ENCODE assay signal across 20 cellular contexts in the genomic region with DNA sequence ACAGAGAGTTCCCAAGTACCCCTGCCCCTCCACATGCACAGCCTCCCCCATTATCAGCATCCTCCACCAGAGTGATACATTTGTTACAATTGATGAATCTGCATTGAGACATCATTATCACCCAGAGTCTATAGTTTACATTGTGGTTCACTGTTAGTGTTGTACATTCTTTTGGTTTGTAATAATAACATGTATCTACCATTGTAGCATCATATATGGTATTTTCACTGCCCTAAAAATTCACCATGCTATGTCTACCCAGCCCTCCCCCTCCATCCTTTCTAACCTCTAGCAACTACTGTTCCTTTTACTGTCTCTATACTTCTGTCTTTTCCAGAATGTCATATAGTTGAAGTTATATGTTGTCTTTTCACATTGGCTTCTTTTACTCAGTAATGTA.
DNase-seq lines count a peak whose midpoint lies in the region; ATAC-seq and TF ChIP-seq lines count a peak whose summit lies in the region.
"Had no signal": no experiment of that assay in that cellular context is flagged by ENCODE, and none has a peak within 500 bp of the region (broad histone marks: within the 10 kb centered on the region; RNA-seq: fewer than 3 reads in every experiment).

No MANE protein-coding gene starts in this region.

- DNase-seq in HCEC 1CT: peak; percentile 66
- no peak for DNase-seq in OCI-LY7 (ENCODE audit: low spot score)
- DNase-seq in fibroblast of villous mesenchyme (ENCODE audit: low read depth): peak; percentile 3
- DNase-seq in mesenchymal stem cell: peak; percentile 62
- DNase-seq in foreskin keratinocyte: no peak
- no peak for DNase-seq in effector memory CD4-positive, alpha-beta T cell
- DNase-seq in mesothelial cell of epicardium (ENCODE audit: low spot score in 2 of 2, unreplicated experiment in 2 of 2): no peak
- DNase-seq: AML-193; Caco-2; Calu3; CD4-positive, alpha-beta T cell; CD8-positive, alpha-beta T cell; DMS79 treated with DMSO at 0.1 percent for 48 hours; GF-D8 had no signal

- H3K4me1 ChIP-seq in OCI-LY7 (ENCODE audit: insufficient read depth, low read length, poor library complexity, severe bottlenecking): no peaks in the 10 kb centered on the region
- no peaks in the 10 kb centered on the region for H3K4me1 ChIP-seq in mesenchymal stem cell (ENCODE audit: control insufficient read depth, insufficient read depth, low read depth, low read length)
- H3K4me1 ChIP-seq in foreskin keratinocyte: no peaks in the 10 kb centered on the region
- H3K4me1 ChIP-seq in effector memory CD4-positive, alpha-beta T cell (ENCODE audit: control insufficient read depth, insufficient read depth, low read length, poor library complexity, severe bottlenecking): no peaks in the 10 kb centered on the region
- H3K4me1 ChIP-seq: A549; BLaER1 treated with 17β-estradiol and CSF1 and Interleukin-3, amounts not matched to agents 10 nM and 100 nM; Caco-2 had no signal

- H3K27ac Mint-ChIP-seq in mesothelial cell of epicardium: no peak overlapping the region
- H3K27ac Mint-ChIP-seq: B cell; CD4-positive, alpha-beta T cell; CD8-positive, alpha-beta T cell had no signal

- H2BK15ac ChIP-seq in mesenchymal stem cell (ENCODE audit: low read depth, poor library complexity, severe bottlenecking): no peak overlapping the region

- no peak for TF ChIP-seq CTCF in OCI-LY7 (conservative IDR thresholded peaks at IDR 0.05; ENCODE audit: low read length)
- no peak for TF ChIP-seq CTCF in fibroblast of villous mesenchyme (IDR thresholded peaks at IDR 0.05; ENCODE audit: insufficient read depth, low read depth, low read length)
- TF ChIP-seq CTCF in foreskin keratinocyte (conservative IDR thresholded peaks at IDR 0.05): no peak
- TF ChIP-seq CTCF in mesothelial cell of epicardium (IDR thresholded peaks at IDR 0.05; ENCODE audit: unreplicated experiment): no peak

- peaks cover 7% of the 10 kb centered on the region for H3K9me3 Mint-ChIP-seq in mesothelial cell of epicardium
- H3K9me3 Mint-ChIP-seq: CD4-positive, alpha-beta T cell had no signal

- H2BK5ac ChIP-seq in mesenchymal stem cell (ENCODE audit: low read depth, low read length, poor library complexity, severe bottlenecking): no peak overlapping the region

- H3K4me3 Mint-ChIP-seq in mesothelial cell of epicardium: no peak overlapping the region
- H3K4me3 Mint-ChIP-seq: B cell; CD4-positive, alpha-beta T cell; CD8-positive, alpha-beta T cell had no signal

- no peak overlapping the region for H3K27ac ChIP-seq in OCI-LY7 (ENCODE audit: low read depth, low read length, poor library complexity, severe bottlenecking)
- H3K27ac ChIP-seq in mesenchymal stem cell (ENCODE audit: low read length, poor library complexity, severe bottlenecking): no peak overlapping the region
- no peak overlapping the region for H3K27ac ChIP-seq in foreskin keratinocyte
- no peak overlapping the region for H3K27ac ChIP-seq in effector memory CD4-positive, alpha-beta T cell (ENCODE audit: insufficient read depth, low read length, poor library complexity, severe bottlenecking)
- H3K27ac ChIP-seq: 22Rv1; A549; BLaER1 treated with 17β-estradiol and CSF1 and Interleukin-3, amounts not matched to agents 10 nM and 100 nM; C4-2B had no signal

- no peak overlapping the region for H3K23ac ChIP-seq in mesenchymal stem cell (ENCODE audit: low read length in 2 of 2)

- H2AFZ ChIP-seq in OCI-LY7 (ENCODE audit: low read length): peak overlapping the region; percentile 14; the same call in 1 of the 2 replicates
- no peak overlapping the region for H2AFZ ChIP-seq in mesenchymal stem cell (ENCODE audit: low read depth, low read length)

- no TSS peak for BruUV-seq in OCI-LY7 (replicated peaks; lab: Mats Ljungman, UMichigan)

- ATAC-seq in GM18870 (IDR thresholded peaks at IDR 0.05; ENCODE audit: unreplicated experiment) (no peak), foreskin keratinocyte (no peak)
- ATAC-seq: A549; CD8-positive, alpha-beta T cell had no signal

- H3K27me3 Mint-ChIP-seq in mesothelial cell of epicardium (ENCODE audit: low read depth): peaks cover 4% of the 10 kb centered on the region
- H3K27me3 Mint-ChIP-seq: B cell; CD4-positive, alpha-beta T cell had no signal

- CTCF ChIA-PET in OCI-LY7 (lab: Charles Lee; ENCODE audit: unreplicated experiment): no interaction called here

- H2BK12ac ChIP-seq in mesenchymal stem cell (ENCODE audit: low read length in 2 of 2): no peak overlapping the region

- POLR2A ChIA-PET in OCI-LY7 (lab: Charles Lee): no interaction called here

- H2AK5ac ChIP-seq in mesenchymal stem cell (ENCODE audit: low read length, severe bottlenecking): no peak overlapping the region

- no peaks in the 10 kb centered on the region for H4K20me1 ChIP-seq in OCI-LY7 (ENCODE audit: insufficient read depth, low read length)
- H4K20me1 ChIP-seq: BLaER1 treated with 17β-estradiol and CSF1 and Interleukin-3, amounts not matched to agents 10 nM and 100 nM had no signal

- H3K79me2 ChIP-seq in OCI-LY7 (ENCODE audit: insufficient read depth, low read depth, low read length): no peaks in the 10 kb centered on the region

- H3K27me3 ChIP-seq in mesenchymal stem cell (ENCODE audit: control insufficient read depth in 1 of 2, insufficient read depth in 1 of 2, low read length in 2 of 2) (no peaks in the 10 kb centered on the region), foreskin keratinocyte (no peaks in the 10 kb centered on the region)
- no peaks in the 10 kb centered on the region for H3K27me3 ChIP-seq in effector memory CD4-positive, alpha-beta T cell (replicated peaks; ENCODE audit: control insufficient read depth, insufficient read depth, low read length, poor library complexity, severe bottlenecking)
- H3K27me3 ChIP-seq: BLaER1 treated with 17β-estradiol and CSF1 and Interleukin-3, amounts not matched to agents 10 nM and 100 nM had no signal

- no peak overlapping the region for H3K9ac ChIP-seq in mesenchymal stem cell (ENCODE audit: low read length)
- H3K9ac ChIP-seq: BLaER1 treated with 17β-estradiol and CSF1 and Interleukin-3, amounts not matched to agents 10 nM and 100 nM had no signal

- H4K8ac ChIP-seq in mesenchymal stem cell (ENCODE audit: low read length): no peak overlapping the region

- no peaks in the 10 kb centered on the region for H3K4me1 Mint-ChIP-seq in mesothelial cell of epicardium
- H3K4me1 Mint-ChIP-seq: B cell had no signal

- H3K79me1 ChIP-seq in mesenchymal stem cell (replicated peaks; ENCODE audit: low read length, poor library complexity, severe bottlenecking): no peaks in the 10 kb centered on the region

- H3K9me3 ChIP-seq in OCI-LY7 (ENCODE audit: low read length) (no peaks in the 10 kb centered on the region; the same call in 1 of the 2 replicates), mesenchymal stem cell (ENCODE audit: control insufficient read depth, low read length) (peaks cover 12% of the 10 kb centered on the region)
- H3K9me3 ChIP-seq in effector memory CD4-positive, alpha-beta T cell (ENCODE audit: control insufficient read depth, low read length): no peaks in the 10 kb centered on the region
- H3K9me3 ChIP-seq: A549; BLaER1 treated with 17β-estradiol and CSF1 and Interleukin-3, amounts not matched to agents 10 nM and 100 nM; Caco-2 had no signal

- H2BK120ac ChIP-seq in mesenchymal stem cell (ENCODE audit: low read depth, low read length): no peak overlapping the region

- no peak overlapping the region for H3K14ac ChIP-seq in mesenchymal stem cell (ENCODE audit: low read length in 2 of 2)

- H3K4me2 ChIP-seq in OCI-LY7 (ENCODE audit: low read length): no peak overlapping the region
- no peak overlapping the region for H3K4me2 ChIP-seq in mesenchymal stem cell (ENCODE audit: low read length, poor library complexity, severe bottlenecking)
- H3K4me2 ChIP-seq: A549; BLaER1 treated with 17β-estradiol and CSF1 and Interleukin-3, amounts not matched to agents 10 nM and 100 nM had no signal

- intact Hi-C loops in OCI-LY7 (cut with micrococcal nuclease; ENCODE audit: unreplicated experiment): no loop called here

- H3K9me2 ChIP-seq in OCI-LY7 (ENCODE audit: insufficient read depth, low read length): no peaks in the 10 kb centered on the region

- H3K36me3 ChIP-seq in OCI-LY7 (ENCODE audit: insufficient read depth, low read length) (no peaks in the 10 kb centered on the region), mesenchymal stem cell (ENCODE audit: control insufficient read depth in 1 of 2, insufficient read depth in 2 of 2, low read depth in 1 of 2, low read length in 2 of 2) (no peaks in the 10 kb centered on the region)
- H3K36me3 ChIP-seq in effector memory CD4-positive, alpha-beta T cell (ENCODE audit: control insufficient read depth, insufficient read depth, low read length): no peaks in the 10 kb centered on the region
- H3K36me3 ChIP-seq: BLaER1 treated with 17β-estradiol and CSF1 and Interleukin-3, amounts not matched to agents 10 nM and 100 nM had no signal

- H3K4me3 ChIP-seq in OCI-LY7 (ENCODE audit: low read depth, low read length, poor library complexity, severe bottlenecking) (no peak overlapping the region), fibroblast of villous mesenchyme (ENCODE audit: low read depth, low read length) (no peak overlapping the region), mesenchymal stem cell (ENCODE audit: insufficient read depth in 1 of 2, low read depth in 1 of 2, low read length in 2 of 2) (no peak overlapping the region)
- H3K4me3 ChIP-seq in effector memory CD4-positive, alpha-beta T cell (ENCODE audit: insufficient read depth, low read depth, low read length, poor library complexity, severe bottlenecking): no peak overlapping the region
- H3K4me3 ChIP-seq: A549; BLaER1 treated with 17β-estradiol and CSF1 and Interleukin-3, amounts not matched to agents 10 nM and 100 nM had no signal

- no peak overlapping the region for H3K4ac ChIP-seq in mesenchymal stem cell (ENCODE audit: low read depth in 1 of 2, low read length in 2 of 2)

- H3K36me3 Mint-ChIP-seq in mesothelial cell of epicardium: no peaks in the 10 kb centered on the region
- H3K36me3 Mint-ChIP-seq: CD8-positive, alpha-beta T cell had no signal

- no peak overlapping the region for H4K91ac ChIP-seq in mesenchymal stem cell (ENCODE audit: low read length)

- no peak overlapping the region for H3K18ac ChIP-seq in mesenchymal stem cell (ENCODE audit: low read depth in 1 of 2, low read length in 2 of 2)

Comparison
In these comparisons a context has a peak if more than half of its experiments do, and no peak if none do; other contexts are left out.
1. DNase-seq: peak in HCEC 1CT (single experiment), fibroblast of villous mesenchyme (single experiment) and mesenchymal stem cell (single experiment); none in OCI-LY7 (single experiment), foreskin keratinocyte (0 of 2), effector memory CD4-positive, alpha-beta T cell (0 of 3) and mesothelial cell of epicardium (0 of 2).